ENCODE assay signal across 30 cellular contexts in genomic region chr3:29635888-29636287, GRCh38.
"Had no signal": no experiment of that assay in that cellular context is flagged by ENCODE, and none has a peak within 500 bp of the region (broad histone marks: within the 10 kb centered on the region; RNA-seq: fewer than 3 reads in every experiment).

No MANE protein-coding gene starts in this region.

- H3K27ac ChIP-seq: ascending aorta, body of pancreas, breast epithelium, SK-N-MC had no signal

- H3K36me3 ChIP-seq: ascending aorta, breast epithelium had no signal

- H3K27me3 ChIP-seq: ascending aorta, body of pancreas, breast epithelium had no signal

- H3K9me3 Mint-ChIP-seq: activated CD4-positive, alpha-beta T cell treated with anti-CD3 and anti-CD28 coated beads, Interleukin-2, amount 10 ng/mL, durations not matched to agents 7 days and 5 days; activated naive CD4-positive, alpha-beta T cell treated with anti-CD3 and anti-CD28 coated beads, Interleukin-2, amount 50 U/mL, for 24 hours; activated naive CD8-positive, alpha-beta T cell treated with anti-CD3 and anti-CD28 coated beads, Interleukin-2, amount 10 ng/mL, durations not matched to agents 7 days and 5 days; activated T-cell treated with anti-CD3 and anti-CD28 coated beads, Interleukin-2, amount 50 U/mL, for 24 hours; activated T-helper 2 cell treated with anti-CD3 and anti-CD28 coated beads, Interferon-gamma antibody, Interleukin-2, Interleukin-4, amounts not matched to agents 10 μg/mL and 5 μg/mL and 100 μg/mL, durations not matched to agents 14 hours and 24 hours and 36 hours; T-helper 1 cell treated with Interleukin-12 subunit alpha and Interleukin-12 subunit beta and Interleukin-4 antibody, amounts not matched to agents 30 μg/mL and 1 μg/mL, for 36 hours; T-helper 2 cell treated with Interferon-gamma antibody and Interleukin-4, amounts not matched to agents 5 μg/mL and 100 μg/mL, for 36 hours had no signal

- H3K27ac Mint-ChIP-seq: activated CD4-positive, alpha-beta T cell treated with anti-CD3 and anti-CD28 coated beads for 36 hours; activated CD4-positive, alpha-beta T cell treated with anti-CD3 and anti-CD28 coated beads, Interleukin-2, amount 10 ng/mL, durations not matched to agents 7 days and 5 days; activated CD8-positive, alpha-beta T cell treated with anti-CD3 and anti-CD28 coated beads, Interleukin-2, amount 10 ng/mL, durations not matched to agents 7 days and 5 days; activated naive CD4-positive, alpha-beta T cell treated with anti-CD3 and anti-CD28 coated beads, Interleukin-2, amount 50 U/mL, for 24 hours; activated naive CD8-positive, alpha-beta T cell treated with anti-CD3 and anti-CD28 coated beads, Interleukin-2, amount 10 ng/mL, durations not matched to agents 7 days and 5 days; activated T-cell treated with anti-CD3 and anti-CD28 coated beads, Interleukin-2, amount 50 U/mL, for 24 hours; activated T-helper 2 cell treated with anti-CD3 and anti-CD28 coated beads, Interferon-gamma antibody, Interleukin-2, Interleukin-4, amounts not matched to agents 10 μg/mL and 5 μg/mL and 100 μg/mL, durations not matched to agents 14 hours and 24 hours and 36 hours; T-helper 1 cell treated with Interleukin-12 subunit alpha and Interleukin-12 subunit beta and Interleukin-4 antibody, amounts not matched to agents 30 μg/mL and 1 μg/mL, for 36 hours; T-helper 2 cell treated with Interferon-gamma antibody and Interleukin-4, amounts not matched to agents 5 μg/mL and 100 μg/mL, for 36 hours; WTC11 had no signal

- H3K4me1 Mint-ChIP-seq: activated CD4-positive, alpha-beta T cell treated with anti-CD3 and anti-CD28 coated beads for 36 hours; activated CD4-positive, alpha-beta T cell treated with anti-CD3 and anti-CD28 coated beads, Interleukin-2, amount 10 ng/mL, durations not matched to agents 7 days and 5 days; activated naive CD4-positive, alpha-beta T cell treated with anti-CD3 and anti-CD28 coated beads, Interleukin-2, amount 50 U/mL, for 24 hours; activated naive CD8-positive, alpha-beta T cell treated with anti-CD3 and anti-CD28 coated beads, Interleukin-2, amount 10 ng/mL, durations not matched to agents 7 days and 5 days had no signal

- DNase-seq: activated CD4-positive, alpha-beta T cell treated with anti-CD3 and anti-CD28 coated beads for 36 hours; activated CD4-positive, alpha-beta T cell treated with anti-CD3 and anti-CD28 coated beads, Interleukin-2, amount 10 ng/mL, durations not matched to agents 7 days and 5 days; activated CD4-positive, alpha-beta T cell treated with anti-CD3 and anti-CD28 coated beads, Interleukin-2, amount 50 U/mL, for 48 hours; activated CD8-positive, alpha-beta T cell treated with anti-CD3 and anti-CD28 coated beads, Interleukin-2, amount 10 ng/mL, durations not matched to agents 7 days and 5 days; activated gamma-delta T cell; activated naive CD4-positive, alpha-beta T cell treated with Interleukin-2 at 50 U/mL for 16 hours; activated naive CD8-positive, alpha-beta T cell treated with anti-CD3 and anti-CD28 coated beads, Interleukin-2, amount 10 ng/mL, durations not matched to agents 7 days and 5 days; activated T-cell treated with anti-CD3 and anti-CD28 coated beads, Interleukin-2, amount 50 U/mL, for 24 hours; amygdala; body of pancreas; Kasumi-1; KG1; NCI-H1105 treated with DMSO at 0.1 percent for 48 hours; NCI-H1436; NCI-H1694; NCI-H1930; NCI-H2081 treated with DMSO at 0.1 percent for 48 hours; NCI-H345; NCI-H524 treated with DMSO at 0.1 percent for 48 hours; NK-92 treated with Interleukin-12 subunit alpha and Interleukin-12 subunit beta, amount 100 ng/mL, for 24 hours; Right ventricle myocardium superior had no signal

- H3K4me1 ChIP-seq: ascending aorta, body of pancreas had no signal

- H3K4me3 Mint-ChIP-seq: activated CD4-positive, alpha-beta T cell treated with anti-CD3 and anti-CD28 coated beads for 36 hours; activated CD4-positive, alpha-beta T cell treated with anti-CD3 and anti-CD28 coated beads, Interleukin-2, amount 10 ng/mL, durations not matched to agents 7 days and 5 days; activated CD8-positive, alpha-beta T cell treated with anti-CD3 and anti-CD28 coated beads, Interleukin-2, amount 10 ng/mL, durations not matched to agents 7 days and 5 days; activated naive CD4-positive, alpha-beta T cell treated with anti-CD3 and anti-CD28 coated beads, Interleukin-2, amount 50 U/mL, for 24 hours; activated naive CD8-positive, alpha-beta T cell treated with anti-CD3 and anti-CD28 coated beads, Interleukin-2, amount 10 ng/mL, durations not matched to agents 7 days and 5 days; activated T-cell treated with anti-CD3 and anti-CD28 coated beads, Interleukin-2, amount 50 U/mL, for 24 hours; T-helper 1 cell treated with Interleukin-12 subunit alpha and Interleukin-12 subunit beta and Interleukin-4 antibody, amounts not matched to agents 30 μg/mL and 1 μg/mL, for 36 hours; T-helper 2 cell treated with Interferon-gamma antibody and Interleukin-4, amounts not matched to agents 5 μg/mL and 100 μg/mL, for 36 hours; WTC11 had no signal

- H3K9me3 ChIP-seq: body of pancreas, breast epithelium had no signal

- H3K4me3 ChIP-seq: ascending aorta, body of pancreas, breast epithelium, SK-N-MC had no signal

- ATAC-seq: activated CD4-positive, alpha-beta T cell treated with anti-CD3 and anti-CD28 coated beads for 36 hours; activated CD4-positive, CD25-positive, alpha-beta regulatory T cell treated with anti-CD3 and anti-CD28 coated beads, Interleukin-2, amount 50 U/mL, for 24 hours; activated CD8-positive, alpha-beta T cell treated with anti-CD3 and anti-CD28 coated beads, Interleukin-2, amount 10 ng/mL, durations not matched to agents 7 days and 5 days; body of pancreas; WTC11 had no signal

- H3K27me3 Mint-ChIP-seq: activated CD4-positive, alpha-beta T cell treated with anti-CD3 and anti-CD28 coated beads for 36 hours; activated CD4-positive, alpha-beta T cell treated with anti-CD3 and anti-CD28 coated beads, Interleukin-2, amount 10 ng/mL, durations not matched to agents 7 days and 5 days; activated naive CD8-positive, alpha-beta T cell treated with anti-CD3 and anti-CD28 coated beads, Interleukin-2, amount 10 ng/mL, durations not matched to agents 7 days and 5 days; activated T-cell treated with anti-CD3 and anti-CD28 coated beads, Interleukin-2, amount 50 U/mL, for 24 hours had no signal

- H3K36me3 Mint-ChIP-seq: activated naive CD4-positive, alpha-beta T cell treated with anti-CD3 and anti-CD28 coated beads, Interleukin-2, amount 50 U/mL, for 24 hours; activated naive CD8-positive, alpha-beta T cell treated with anti-CD3 and anti-CD28 coated beads, Interleukin-2, amount 10 ng/mL, durations not matched to agents 7 days and 5 days had no signal
